ENCODE assay signal across 26 cellular contexts in the genomic region with DNA sequence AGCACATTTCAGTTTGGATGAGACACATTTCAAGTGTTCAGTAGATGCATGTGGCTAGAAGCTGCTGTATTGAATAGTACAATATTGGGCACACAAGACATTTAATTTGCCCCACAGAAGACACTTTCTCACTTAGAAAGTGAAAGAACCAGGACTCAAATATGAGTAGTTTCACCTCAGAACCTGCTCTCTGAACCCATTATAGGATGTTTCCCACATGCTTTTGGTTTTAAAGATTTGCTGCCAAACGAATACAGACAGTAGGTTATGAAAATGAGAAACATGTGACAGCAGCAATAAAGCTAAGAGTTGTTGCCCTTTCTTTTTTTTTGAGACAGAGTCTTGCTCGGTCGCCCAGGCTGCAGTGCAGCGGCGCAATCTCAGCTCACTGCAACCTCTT. TPM values are rescaled to one million over a fixed set of nuclear protein-coding genes. Genes with fewer than 3 reads are reported as not detected.
A peak's percentile ranks its signal among the peaks of the same experiment; 100 is the strongest.
DNase-seq lines count a peak whose midpoint lies in the region; ATAC-seq and TF ChIP-seq lines count a peak whose summit lies in the region.
"Had no signal": no experiment of that assay in that cellular context is flagged by ENCODE, and none has a peak within 500 bp of the region (broad histone marks: within the 10 kb centered on the region; RNA-seq: fewer than 3 reads in every experiment).

No MANE protein-coding gene starts in this region.

- no peak for TF ChIP-seq CTCF in AG10803 (conservative IDR thresholded peaks at IDR 0.05; ENCODE audit: low read length)

- ATAC-seq in GM18909 (IDR thresholded peaks at IDR 0.05; ENCODE audit: poor library complexity, unreplicated experiment), result peak; percentile 60
- peak; percentile 61 for ATAC-seq in GM21529 (IDR thresholded peaks at IDR 0.05; ENCODE audit: unreplicated experiment)
- peak; percentile 41 for ATAC-seq in HG03442 (IDR thresholded peaks at IDR 0.05; ENCODE audit: unreplicated experiment)
- ATAC-seq in GM21619 (IDR thresholded peaks at IDR 0.05; ENCODE audit: unreplicated experiment), result no peak
- ATAC-seq: natural killer cell treated with Interleukin-12 subunit alpha and Interleukin-12 subunit beta and Interleukin-15 and Interleukin-18, amount 100 ng/mL, for 72 hours had no signal

- H3K4me3 ChIP-seq in AG10803 (ENCODE audit: low read length), result peak overlapping the region; percentile 8
- H3K4me3 ChIP-seq: BLaER1, smooth muscle cell, stomach, upper lobe of left lung had no signal

- DNase-seq in AG10803 (ENCODE audit: low read depth) (no peak), NCI-H69 (lab: John Stamatoyannopoulos, UW) (no peak), H4 (ENCODE audit: low spot score) (no peak), NCI-H2081 (lab: John Stamatoyannopoulos, UW) (no peak)
- DNase-seq: activated CD4-positive, alpha-beta T cell treated with anti-CD3 and anti-CD28 coated beads for 1 hour; activated CD8-positive, alpha-beta memory T cell treated with anti-CD3 and anti-CD28 coated beads for 24 hours; activated naive CD4-positive, alpha-beta T cell treated with anti-CD3 and anti-CD28 coated beads, Interleukin-2, amount 10 ng/mL, durations not matched to agents 7 days and 5 days; activated T-cell treated with anti-CD3 and anti-CD28 coated beads, Interleukin-2, amount 50 U/mL, for 48 hours; cerebellar nuclear complex; left cardiac atrium; mesenchymal stem cell; NCI-H2029 treated with DMSO at 0.1 percent for 48 hours; stimulated activated CD4-positive, alpha-beta T cell treated with anti-CD3 and anti-CD28 coated beads, Interleukin-4, amount 100 ng/mL, for 24 hours; stomach had no signal

RNA-seq across cellular contexts. Expression of a gene that starts 32.3 kb away (rescaled TPM):
- 0.04 TPM in 1 of 2 replicates, not detected in the other for total RNA-seq in H4 (2014; rRNA removed; shearing (Covaris generic))
- total RNA-seq: A172; astrocyte; HT1080; natural killer cell treated with Interleukin-12 subunit alpha and Interleukin-12 subunit beta and Interleukin-15 and Interleukin-18, amount 100 ng/mL, for 72 hours; progenitor cell of endocrine pancreas; smooth muscle cell had no signal

RNA-seq across cellular contexts. Expression of a gene that starts 50.7 kb away (rescaled TPM):
- total RNA-seq in H4 (2014; rRNA removed; shearing (Covaris generic)), result 0.23 and 0.31 TPM in 2 replicates
- total RNA-seq: A172 had no signal
